21 cellular contexts compared by ENCODE assay signal in the genomic region with DNA sequence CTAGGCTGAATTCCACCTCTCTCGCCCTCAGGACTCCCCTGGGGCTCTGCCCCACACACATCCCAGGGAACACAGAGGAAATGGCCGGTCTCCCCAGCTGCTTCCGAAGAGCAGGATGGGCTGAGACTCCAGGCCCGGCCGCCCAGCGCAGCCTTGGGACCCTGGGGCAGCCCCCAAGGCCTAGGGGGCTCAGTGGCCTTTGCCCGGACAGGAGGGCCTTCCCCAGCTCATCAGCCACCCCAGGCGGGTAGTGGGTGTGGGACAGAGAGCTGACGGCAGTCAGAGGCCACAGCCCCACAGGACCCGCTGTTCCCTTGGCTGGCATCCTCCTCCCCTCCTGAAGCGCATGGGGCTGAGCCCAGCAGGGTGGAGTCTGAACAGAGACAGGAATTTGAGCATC. TPM values are rescaled to one million over a fixed set of nuclear protein-coding genes. Genes with fewer than 3 reads are reported as not detected.
DNase-seq lines count a peak whose midpoint lies in the region; ATAC-seq and TF ChIP-seq lines count a peak whose summit lies in the region.
"Had no signal": no experiment of that assay in that cellular context is flagged by ENCODE, and none has a peak within 500 bp of the region (broad histone marks: within the 10 kb centered on the region; RNA-seq: fewer than 3 reads in every experiment).

No MANE protein-coding gene starts in this region.

- peak overlapping the region; percentile 92 for H3K27ac ChIP-seq in DOHH2 (ENCODE audit: low read depth, low read length)
- peak overlapping the region; percentile 99 for H3K27ac ChIP-seq in KOPT-K1 (ENCODE audit: low read depth, low read length, poor library complexity, severe bottlenecking)
- H3K27ac ChIP-seq: C4-2B, SJCRH30, skin epidermis had no signal

- H3K36me3 ChIP-seq in DOHH2 (ENCODE audit: control insufficient read depth, low read length) (no peaks in the 10 kb centered on the region), KOPT-K1 (ENCODE audit: insufficient read depth, low read length) (no peaks in the 10 kb centered on the region), mucosa of descending colon (ENCODE audit: low read depth) (no peaks in the 10 kb centered on the region)
- H3K36me3 ChIP-seq: Peyer's patch, SJCRH30 had no signal

- no peaks in the 10 kb centered on the region for H4K20me1 ChIP-seq in DOHH2 (ENCODE audit: control insufficient read depth, insufficient read depth, low read depth, low read length)

- no peaks in the 10 kb centered on the region for H3K9me2 ChIP-seq in DOHH2 (replicated peaks; ENCODE audit: control insufficient read depth, low read length)

- H3K27me3 ChIP-seq in DOHH2 (ENCODE audit: control insufficient read depth, low read length): no peaks in the 10 kb centered on the region
- H3K27me3 ChIP-seq: Peyer's patch, SJCRH30 had no signal

- H3K4me2 ChIP-seq in DOHH2 (ENCODE audit: low read length): peak overlapping the region; percentile 84

- DNase-seq in mucosa of descending colon: no peak
- no peak for DNase-seq in NOMO-1 (lab: John Stamatoyannopoulos, UW; ENCODE audit: unreplicated experiment in 2 of 2)
- no peak for DNase-seq in GDM1 (lab: John Stamatoyannopoulos, UW)
- DNase-seq in anterior cingulate cortex (lab: John Stamatoyannopoulos, UW): no peak
- DNase-seq: activated effector memory CD4-positive, alpha-beta T cell treated with anti-CD3 and anti-CD28 coated beads, Interleukin-2, amount 50 U/mL, for 16 hours; activated naive CD8-positive, alpha-beta T cell treated with anti-CD3 and anti-CD28 coated beads, Interleukin-2, amount 10 ng/mL, durations not matched to agents 7 days and 5 days; glutamatergic neuron; HFFc6; mammary epithelial cell; MM.1S; NCI-H1436; NCI-H2171; NCI-H510A treated with DMSO at 0.1 percent for 48 hours; SJCRH30 had no signal

- TF ChIP-seq CTCF in DOHH2 (IDR thresholded peaks at IDR 0.05; ENCODE audit: low read depth, low read length, poor library complexity, severe bottlenecking) (no peak), mucosa of descending colon (IDR thresholded peaks at IDR 0.05) (no peak)

- H3K4me3 ChIP-seq in DOHH2 (ENCODE audit: low read length) (peak overlapping the region; percentile 68), mucosa of descending colon (no peak overlapping the region)
- H3K4me3 ChIP-seq: SJCRH30, skin epidermis had no signal

- peaks cover 96% of the 10 kb centered on the region for H3K4me1 ChIP-seq in DOHH2 (ENCODE audit: control insufficient read depth, low read length)
- no peaks in the 10 kb centered on the region for H3K4me1 ChIP-seq in mucosa of descending colon (ENCODE audit: low read depth)

- intact Hi-C loops in mucosa of descending colon (cut with DNase I, micrococcal nuclease): no loop called here

- H3F3A ChIP-seq in DOHH2 (ENCODE audit: control insufficient read depth, insufficient read depth): peaks cover 30% of the 10 kb centered on the region

- H3K9me3 ChIP-seq in DOHH2 (ENCODE audit: control insufficient read depth, insufficient read depth, low read length): no peaks in the 10 kb centered on the region
- no peaks in the 10 kb centered on the region for H3K9me3 ChIP-seq in KOPT-K1 (ENCODE audit: insufficient read depth, low read length, poor library complexity, severe bottlenecking)
- no peaks in the 10 kb centered on the region for H3K9me3 ChIP-seq in mucosa of descending colon
- H3K9me3 ChIP-seq: Peyer's patch, SJCRH30 had no signal

- peaks cover 4% of the 10 kb centered on the region; the same call in 1 of the 2 replicates for H3K79me2 ChIP-seq in DOHH2 (ENCODE audit: control insufficient read depth, low read length)

- ATAC-seq in GM18511 (IDR thresholded peaks at IDR 0.05; ENCODE audit: unreplicated experiment) (peak; percentile 25), mucosa of descending colon (peak; percentile 9)

RNA-seq across cellular contexts. Expression of gene CBFA2T3, which starts 6.2 kb away (rescaled TPM):
- 10 to 100 TPM in 1 of 3 donors, 1 to 10 TPM in 2; 6.9 to 12.8 (median 8.4) TPM for total RNA-seq in mucosa of descending colon
- total RNA-seq: endothelial cell of umbilical vein, HFFc6 had no signal
